In the genomic region with DNA sequence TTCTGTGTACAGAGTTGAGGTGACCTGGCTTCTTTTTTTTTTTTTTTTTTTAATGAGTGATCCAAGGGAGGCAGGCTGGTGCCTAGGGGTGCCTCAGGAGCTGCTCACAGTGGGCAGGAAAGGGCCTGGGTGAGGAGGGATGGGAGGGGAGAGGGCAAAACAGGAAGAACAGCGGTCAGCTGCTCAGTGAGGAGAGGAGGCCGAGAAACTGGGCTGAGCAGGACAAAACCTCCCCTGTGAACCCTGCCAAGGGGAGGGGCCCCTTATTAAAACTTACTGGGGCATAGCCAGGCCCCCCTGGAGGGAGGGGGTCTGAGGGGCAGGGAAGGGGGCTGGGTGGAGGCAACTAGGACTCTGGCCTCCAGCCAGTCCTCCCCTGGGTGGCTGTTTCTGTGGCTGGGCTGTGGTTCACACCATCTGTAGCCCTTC, we compare ENCODE assay signal across 8 cellular contexts. TPM values are rescaled to one million over a fixed set of nuclear protein-coding genes. Genes with fewer than 3 reads are reported as not detected.
DNase-seq lines count a peak whose midpoint lies in the region; ATAC-seq and TF ChIP-seq lines count a peak whose summit lies in the region.

No MANE protein-coding gene starts in this region.

- H3K4me1 Mint-ChIP-seq in CD8-positive, alpha-beta T cell (ENCODE audit: low read depth): peaks cover 71% of the 10 kb centered on the region
- peaks cover 62% of the 10 kb centered on the region for H3K4me1 Mint-ChIP-seq in osteocyte (ENCODE audit: unreplicated experiment)

- intact Hi-C loops in CD8-positive, alpha-beta T cell (cut with DNase I, micrococcal nuclease): no loop called here

- peak overlapping the region; percentile 98 for H3K4me2 ChIP-seq in fibroblast of lung (ENCODE audit: extremely low read depth, insufficient read depth, low read length)

- H3K4me1 ChIP-seq in CD8-positive, alpha-beta T cell (ENCODE audit: insufficient read depth, low read length): peaks cover 57% of the 10 kb centered on the region
- H3K4me1 ChIP-seq in fibroblast of lung (ENCODE audit: control insufficient read depth, extremely low read depth, insufficient read depth, low read length): peaks cover 19% of the 10 kb centered on the region

- peaks cover 28% of the 10 kb centered on the region for H3K36me3 Mint-ChIP-seq in CD8-positive, alpha-beta T cell
- H3K36me3 Mint-ChIP-seq in osteocyte (ENCODE audit: unreplicated experiment): peaks cover 10% of the 10 kb centered on the region

- POLR2A ChIA-PET in CD8-positive, alpha-beta T cell (lab: Charles Lee): interaction anchor here (1.2 to 5.1 kb wide), 2 partner anchors 11 to 49 kb away, joined by 3 to 26 read pairs; no protein-coding TSS in a partner anchor

- no peak overlapping the region for H2AFZ ChIP-seq in fibroblast of lung (ENCODE audit: low read length)

- no peaks in the 10 kb centered on the region for H3K27me3 Mint-ChIP-seq in CD8-positive, alpha-beta T cell (ENCODE audit: low read depth)
- no peaks in the 10 kb centered on the region for H3K27me3 Mint-ChIP-seq in osteocyte (ENCODE audit: unreplicated experiment)

- no peak overlapping the region for H3K9ac ChIP-seq in fibroblast of lung (ENCODE audit: insufficient read depth, low read length)

- H3K79me2 ChIP-seq in fibroblast of lung (ENCODE audit: control insufficient read depth, insufficient read depth, low read length): peaks cover 71% of the 10 kb centered on the region

- H3K9me3 Mint-ChIP-seq in CD8-positive, alpha-beta T cell: no peaks in the 10 kb centered on the region
- no peaks in the 10 kb centered on the region for H3K9me3 Mint-ChIP-seq in osteocyte (ENCODE audit: unreplicated experiment)

- peak overlapping the region; percentile 86 for H3K27ac Mint-ChIP-seq in CD8-positive, alpha-beta T cell
- H3K27ac Mint-ChIP-seq in osteocyte (ENCODE audit: unreplicated experiment): peak overlapping the region; percentile 92

- CTCF ChIA-PET in CD8-positive, alpha-beta T cell (lab: Charles Lee): interaction anchor here (1.0 to 1.4 kb wide), 3 partner anchors 9 to 60 kb away, joined by 3 to 10 read pairs (median 4); no protein-coding TSS in a partner anchor

- no peaks in the 10 kb centered on the region for H3K27me3 ChIP-seq in CD8-positive, alpha-beta T cell (ENCODE audit: insufficient read depth, low read length)
- H3K27me3 ChIP-seq in fibroblast of lung (ENCODE audit: control insufficient read depth, insufficient read depth, low read length): no peaks in the 10 kb centered on the region

- DNase-seq in CD8-positive, alpha-beta T cell: no peak
- DNase-seq in RPMI7951 (ENCODE audit: low read depth) (peak; percentile 51), fibroblast of lung (ENCODE audit: low read depth in 2 of 2) (peak; percentile 44 to 68), osteocyte (ENCODE audit: extremely low spot score, unreplicated experiment) (no peak)

- no peak overlapping the region for H3K4me3 ChIP-seq in CD8-positive, alpha-beta T cell (ENCODE audit: low read depth, low read length)
- peak overlapping the region; percentile 90 to 99 (median 96) for H3K4me3 ChIP-seq in fibroblast of lung (replicated peaks in 1 of 4; ENCODE audit: control extremely low read depth in 1 of 4, insufficient read depth in 1 of 4, low read depth in 3 of 4, low read length in 4 of 4)

- H3K4me3 Mint-ChIP-seq in CD8-positive, alpha-beta T cell: peak overlapping the region; percentile 95
- peak overlapping the region; percentile 90 for H3K4me3 Mint-ChIP-seq in osteocyte (ENCODE audit: unreplicated experiment)

- H3K36me3 ChIP-seq in CD8-positive, alpha-beta T cell (ENCODE audit: insufficient read depth, low read length): no peaks in the 10 kb centered on the region
- H3K36me3 ChIP-seq in fibroblast of lung (ENCODE audit: control insufficient read depth, insufficient read depth, low read length): peaks cover 9% of the 10 kb centered on the region

- H4K20me1 ChIP-seq in fibroblast of lung (ENCODE audit: control insufficient read depth, extremely low read depth, insufficient read depth, low read length): peaks cover 4% of the 10 kb centered on the region

- no peaks in the 10 kb centered on the region for H3K9me3 ChIP-seq in CD8-positive, alpha-beta T cell (ENCODE audit: low read length)
- H3K9me3 ChIP-seq in fibroblast of lung (ENCODE audit: control insufficient read depth, insufficient read depth, low read depth, low read length): no peaks in the 10 kb centered on the region

- H3K27ac ChIP-seq in CD8-positive, alpha-beta T cell (ENCODE audit: low read depth, low read length): no peak overlapping the region
- no peak overlapping the region for H3K27ac ChIP-seq in fibroblast of lung (ENCODE audit: insufficient read depth, low read length)

- no peak for ATAC-seq in CD8-positive, alpha-beta T cell
- no peak for ATAC-seq in HG03196 (IDR thresholded peaks at IDR 0.05; ENCODE audit: unreplicated experiment)
- no peak for ATAC-seq in HG02870 (IDR thresholded peaks at IDR 0.05; ENCODE audit: unreplicated experiment)
- ATAC-seq in HG03521 (IDR thresholded peaks at IDR 0.05; ENCODE audit: unreplicated experiment): no peak
- ATAC-seq in GM18861 (IDR thresholded peaks at IDR 0.05; ENCODE audit: unreplicated experiment): no peak

- TF ChIP-seq CTCF in CD8-positive, alpha-beta T cell (IDR thresholded peaks at IDR 0.05): no peak
- no peak for TF ChIP-seq CTCF in fibroblast of lung (conservative IDR thresholded peaks at IDR 0.05 in 1 of 2, IDR thresholded peaks at IDR 0.05 in 1 of 2; ENCODE audit: low read depth in 1 of 2, low read length in 2 of 2)
- TF ChIP-seq CTCF in osteocyte (IDR thresholded peaks at IDR 0.05): no peak

RNA-seq across cellular contexts. Expression of a gene that starts 3.5 kb away (rescaled TPM):
- 1 to 10 TPM; 7.9 to 8.2 TPM for total RNA-seq in CD8-positive, alpha-beta T cell
- total RNA-seq in RPMI7951 (2014; rRNA removed; shearing (Covaris generic)): 18.5 and 22.3 TPM in 2 replicates
- total RNA-seq in fibroblast of lung (70.1 and 163 TPM in 2 replicates), osteocyte (24.5 and 24.7 TPM in 2 replicates)
- polyA plus RNA-seq in fibroblast of lung: 39.2 and 78.6 TPM in 2 replicates
- 50.1 and 100 TPM in 2 replicates for polyA plus RNA-seq in fibroblast of lung (2012)
- polyA minus RNA-seq in fibroblast of lung (ENCODE audit: low replicate concordance): 85.7 and 150 TPM in 2 replicates

RNA-seq across cellular contexts. Expression of a gene that starts 19.8 kb away (rescaled TPM):
- under 1 TPM; 0.50 to 0.76 TPM for total RNA-seq in CD8-positive, alpha-beta T cell
- 13.8 and 19.5 TPM in 2 replicates for total RNA-seq in RPMI7951 (2014; rRNA removed; shearing (Covaris generic))
- total RNA-seq in fibroblast of lung: 3.1 and 9.4 TPM in 2 replicates
- polyA plus RNA-seq in fibroblast of lung: 5.1 and 5.2 TPM in 2 replicates
- polyA plus RNA-seq in fibroblast of lung (2012): 5.1 and 6.2 TPM in 2 replicates
- polyA minus RNA-seq in fibroblast of lung (ENCODE audit: low replicate concordance): 5.8 and 16.8 TPM in 2 replicates
- total RNA-seq in osteocyte: 4.2 and 4.8 TPM in 2 replicates

Comparison
In these comparisons a context has a peak if more than half of its experiments do, and no peak if none do; other contexts are left out.
1. DNase-seq: peak in RPMI7951 (single experiment) and fibroblast of lung (2 of 2); none in CD8-positive, alpha-beta T cell (0 of 7) and osteocyte (single experiment).